ENCODE assay signal across 1 cellular context in genomic region chr3:61683409-61684261, GRCh38.
TF ChIP-seq lines count a peak whose summit lies in the region.

No MANE protein-coding gene starts in this region.

TF ChIP-seq in WTC11, 78 proteins besides CTCF, POLR2A, EP300 and RAD21 (continued from another document):
- TF ChIP-seq GABPB1 (CRISPR knock-in tag; IDR thresholded peaks at IDR 0.05) = no peak
TF ChIP-seq in WTC11: peak in this region for 0.
